In the genomic region with DNA sequence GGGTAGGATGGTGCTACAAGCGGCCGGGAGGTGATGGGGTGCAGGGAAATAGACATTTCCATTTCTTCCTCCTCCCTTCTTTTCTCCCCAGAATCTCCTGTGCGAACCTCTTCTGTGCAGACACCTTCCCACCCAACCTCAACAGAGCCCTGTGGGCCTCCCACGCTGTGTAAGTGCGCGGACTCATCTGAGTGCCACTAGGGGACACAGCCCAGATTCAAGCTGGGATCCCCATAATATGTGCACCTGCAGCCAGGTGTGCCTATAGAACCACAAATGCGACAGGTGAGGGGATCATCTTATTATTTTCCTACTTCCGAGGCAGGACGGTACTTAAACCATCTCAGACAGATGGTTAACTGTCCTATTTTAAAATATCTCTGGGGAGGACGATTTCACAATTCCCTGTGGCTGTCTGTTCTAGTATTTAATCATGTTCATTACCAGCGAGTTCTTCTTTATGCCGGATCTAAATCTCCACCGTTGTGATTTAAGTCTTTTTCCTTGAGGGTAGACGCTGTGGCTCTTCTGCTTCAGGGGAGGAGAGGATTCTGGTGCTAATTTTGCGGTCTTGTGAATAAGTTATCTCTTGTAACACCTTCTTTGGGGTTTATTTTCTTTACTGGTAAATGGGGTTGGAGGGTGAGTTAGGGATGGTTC, we compare ENCODE assay signal across 1 cellular context.
TF ChIP-seq lines count a peak whose summit lies in the region.

No MANE protein-coding gene starts in this region.

TF ChIP-seq in liver, 16 proteins besides CTCF, POLR2A, EP300 and RAD21 (continued from another document):
- TF ChIP-seq, protein P1, sequence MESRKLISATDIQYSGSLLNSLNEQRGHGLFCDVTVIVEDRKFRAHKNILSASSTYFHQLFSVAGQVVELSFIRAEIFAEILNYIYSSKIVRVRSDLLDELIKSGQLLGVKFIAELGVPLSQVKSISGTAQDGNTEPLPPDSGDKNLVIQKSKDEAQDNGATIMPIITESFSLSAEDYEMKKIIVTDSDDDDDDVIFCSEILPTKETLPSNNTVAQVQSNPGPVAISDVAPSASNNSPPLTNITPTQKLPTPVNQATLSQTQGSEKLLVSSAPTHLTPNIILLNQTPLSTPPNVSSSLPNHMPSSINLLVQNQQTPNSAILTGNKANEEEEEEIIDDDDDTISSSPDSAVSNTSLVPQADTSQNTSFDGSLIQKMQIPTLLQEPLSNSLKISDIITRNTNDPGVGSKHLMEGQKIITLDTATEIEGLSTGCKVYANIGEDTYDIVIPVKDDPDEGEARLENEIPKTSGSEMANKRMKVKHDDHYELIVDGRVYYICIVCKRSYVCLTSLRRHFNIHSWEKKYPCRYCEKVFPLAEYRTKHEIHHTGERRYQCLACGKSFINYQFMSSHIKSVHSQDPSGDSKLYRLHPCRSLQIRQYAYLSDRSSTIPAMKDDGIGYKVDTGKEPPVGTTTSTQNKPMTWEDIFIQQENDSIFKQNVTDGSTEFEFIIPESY (IDR thresholded peaks at IDR 0.05) = no peak
- TF ChIP-seq HNF4A (conservative IDR thresholded peaks at IDR 0.05) (no peak), YY1 (IDR thresholded peaks at IDR 0.05) (no peak)
